9 cellular contexts compared by ENCODE assay signal in the genomic region with DNA sequence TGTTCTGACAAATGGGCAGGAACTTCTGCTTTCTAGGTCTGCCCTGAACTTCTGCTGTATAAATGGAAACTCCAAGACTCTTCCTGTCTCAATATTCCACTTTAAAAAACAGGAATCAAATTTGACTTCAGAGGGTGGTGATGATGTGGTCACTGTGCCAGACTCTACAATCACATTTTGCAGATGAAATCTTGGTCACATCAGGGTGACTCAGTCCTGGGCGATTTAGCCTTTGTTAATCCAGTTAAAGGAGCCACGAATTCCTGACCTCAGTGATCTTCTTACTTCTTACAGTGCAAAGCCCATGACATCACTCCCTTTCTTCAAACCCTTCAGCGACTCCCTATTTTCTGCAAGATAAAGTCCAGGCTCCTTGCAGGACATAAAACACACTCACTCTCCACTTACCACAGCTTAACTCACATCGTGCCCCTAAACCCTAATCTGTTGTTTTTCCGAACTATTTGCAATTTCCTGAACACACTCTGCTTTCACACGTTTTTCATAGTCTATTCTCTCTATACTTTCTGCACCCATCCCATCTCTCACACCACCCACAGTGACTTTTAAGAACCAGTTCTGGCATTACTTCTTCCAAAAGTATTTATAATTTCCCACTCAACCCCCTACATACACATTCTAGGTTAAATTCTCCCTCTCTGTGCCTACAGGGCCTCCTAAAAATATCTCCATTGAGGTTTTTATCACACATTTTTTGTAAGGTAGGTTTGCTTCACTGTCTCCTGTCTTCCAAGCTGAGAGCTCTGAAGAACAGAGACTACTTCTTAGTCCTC. TPM values are rescaled to one million over a fixed set of nuclear protein-coding genes. Genes with fewer than 3 reads are reported as not detected.
A peak's percentile ranks its signal among the peaks of the same experiment; 100 is the strongest.
DNase-seq lines count a peak whose midpoint lies in the region; ATAC-seq and TF ChIP-seq lines count a peak whose summit lies in the region.
"Had no signal": no experiment of that assay in that cellular context is flagged by ENCODE, and none has a peak within 500 bp of the region (broad histone marks: within the 10 kb centered on the region; RNA-seq: fewer than 3 reads in every experiment).

No MANE protein-coding gene starts in this region.

- TF ChIP-seq CTCF in CD4-positive, alpha-beta T cell (IDR thresholded peaks at IDR 0.05): no peak

- POLR2A ChIA-PET in CD4-positive, alpha-beta T cell (lab: Charles Lee): no interaction called here

- CTCF ChIA-PET in CD4-positive, alpha-beta T cell (lab: Charles Lee): no interaction called here

- H3K9me3 Mint-ChIP-seq in CD4-positive, alpha-beta T cell: no peaks in the 10 kb centered on the region
- H3K9me3 Mint-ChIP-seq: activated CD8-positive, alpha-beta T cell treated with anti-CD3 and anti-CD28 coated beads for 36 hours had no signal

- no peak overlapping the region for H3K27ac Mint-ChIP-seq in CD4-positive, alpha-beta T cell
- H3K27ac Mint-ChIP-seq: activated CD8-positive, alpha-beta T cell treated with anti-CD3 and anti-CD28 coated beads for 36 hours had no signal

- no peak overlapping the region for H3K4me3 Mint-ChIP-seq in CD4-positive, alpha-beta T cell
- H3K4me3 Mint-ChIP-seq: activated CD8-positive, alpha-beta T cell treated with anti-CD3 and anti-CD28 coated beads for 36 hours had no signal

- no peaks in the 10 kb centered on the region for H3K4me1 Mint-ChIP-seq in CD4-positive, alpha-beta T cell (ENCODE audit: low read depth)

- H3K36me3 Mint-ChIP-seq in CD4-positive, alpha-beta T cell (ENCODE audit: low read depth): no peaks in the 10 kb centered on the region

- ATAC-seq in GM19351 (IDR thresholded peaks at IDR 0.05; ENCODE audit: unreplicated experiment) (no peak), HG03175 (IDR thresholded peaks at IDR 0.05; ENCODE audit: unreplicated experiment) (no peak)
- ATAC-seq in CD4-positive, alpha-beta T cell (ENCODE audit: poor library complexity): no peak
- ATAC-seq: activated CD8-positive, alpha-beta T cell treated with anti-CD3 and anti-CD28 coated beads for 36 hours had no signal

- no peaks in the 10 kb centered on the region for H3K27me3 ChIP-seq in CD4-positive, alpha-beta T cell (ENCODE audit: control insufficient read depth, insufficient read depth, low read length)

- H3K27me3 Mint-ChIP-seq in CD4-positive, alpha-beta T cell: peaks cover 15% of the 10 kb centered on the region

- no peaks in the 10 kb centered on the region for H3K9me3 ChIP-seq in CD4-positive, alpha-beta T cell (ENCODE audit: control insufficient read depth, low read length)

- DNase-seq in GM04503 (ENCODE audit: low read depth) (peak; percentile 67), UCSD-AML1 (lab: John Stamatoyannopoulos, UW; ENCODE audit: unreplicated experiment) (peak; percentile 19), glomerular visceral epithelial cell (ENCODE audit: extremely low spot score) (peak; percentile 94), renal cortical epithelial cell (ENCODE audit: low read depth) (peak; percentile 94), NCI-H2227 treated with DMSO at 0.1 percent for 48 hours (lab: John Stamatoyannopoulos, UW) (no peak)
- no peak for DNase-seq in CD4-positive, alpha-beta T cell
- DNase-seq: activated CD8-positive, alpha-beta T cell treated with anti-CD3 and anti-CD28 coated beads for 36 hours had no signal

- H3K27ac ChIP-seq in CD4-positive, alpha-beta T cell (ENCODE audit: low read depth, low read length): no peak overlapping the region

- intact Hi-C loops in CD4-positive, alpha-beta T cell (cut with DNase I, micrococcal nuclease): no loop called here

RNA-seq across cellular contexts. Expression of a gene that starts 11.1 kb away (rescaled TPM):
- 2.8 and 4.4 TPM in 2 replicates for total RNA-seq in renal cortical epithelial cell
- total RNA-seq in CD4-positive, alpha-beta T cell: under 1 TPM; 0.22 to 0.28 TPM
- total RNA-seq: activated CD8-positive, alpha-beta T cell treated with anti-CD3 and anti-CD28 coated beads for 36 hours had no signal

RNA-seq across cellular contexts. Expression of a gene that starts 48.5 kb away (rescaled TPM):
- 8.5 and 12.9 TPM in 2 replicates for total RNA-seq in renal cortical epithelial cell
- total RNA-seq in CD4-positive, alpha-beta T cell: under 1 TPM in 1 of 2 experiments, not detected in 1; 0.45 TPM

Comparison
In these comparisons a context has a peak if more than half of its experiments do, and no peak if none do; other contexts are left out.
1. DNase-seq: peak in GM04503 (single experiment), UCSD-AML1 (single experiment), glomerular visceral epithelial cell (single experiment) and renal cortical epithelial cell (single experiment); none in NCI-H2227 treated with DMSO at 0.1 percent for 48 hours (single experiment) and CD4-positive, alpha-beta T cell (0 of 10).